ENCODE assay signal across 23 cellular contexts in the genomic region with DNA sequence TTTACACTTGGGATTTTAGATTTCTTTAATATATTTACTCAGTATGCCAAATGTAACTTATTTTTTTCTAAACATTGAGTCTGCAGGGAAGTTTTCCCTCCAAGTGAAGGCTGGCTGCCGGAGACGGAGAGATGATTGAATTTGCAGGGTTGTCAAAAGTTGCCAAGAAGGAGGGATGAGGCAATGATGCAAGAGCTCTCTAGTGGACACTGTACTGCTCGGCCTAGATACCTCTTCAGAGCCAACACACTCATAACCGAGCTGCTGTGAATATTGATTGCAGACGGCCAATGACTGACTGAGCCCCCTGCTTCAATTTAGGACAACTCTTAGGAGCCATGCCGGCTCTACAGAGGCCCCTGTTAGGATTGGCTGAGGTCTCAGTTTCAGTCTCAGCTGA.
"Had no signal": no experiment of that assay in that cellular context is flagged by ENCODE, and none has a peak within 500 bp of the region (broad histone marks: within the 10 kb centered on the region; RNA-seq: fewer than 3 reads in every experiment).

No MANE protein-coding gene starts in this region.

- H3K27me3 Mint-ChIP-seq: dendritic cell treated with granulocyte-macrophage colony-stimulating factor and Interleukin-4, amounts not matched to agents 40 ng/mL and 50 ng/mL, for 4 days; memory B cell; progenitor cell of endocrine pancreas; stimulated activated naive CD8-positive, alpha-beta T cell treated with anti-CD3 and anti-CD28 coated beads, Interleukin-15, amount 100 ng/mL, for 72 hours; type B pancreatic cell had no signal

- H3K36me3 Mint-ChIP-seq: memory B cell, natural killer cell had no signal

- H3K9me3 ChIP-seq: colonic mucosa, neutrophil, right lobe of liver, suprapubic skin had no signal

- H3K27ac ChIP-seq: colonic mucosa, epithelial cell of prostate, neutrophil, parathyroid adenoma, right lobe of liver, suprapubic skin had no signal

- H3K9me3 Mint-ChIP-seq: dendritic cell treated with granulocyte-macrophage colony-stimulating factor and Interleukin-4, amounts not matched to agents 40 ng/mL and 50 ng/mL, for 4 days; memory B cell; natural killer cell; stimulated activated naive CD8-positive, alpha-beta T cell treated with anti-CD3 and anti-CD28 coated beads, Interleukin-15, amount 100 ng/mL, for 72 hours; type B pancreatic cell had no signal

- H3K36me3 ChIP-seq: colonic mucosa, neutrophil, right lobe of liver, suprapubic skin had no signal

- H2AFZ ChIP-seq: parathyroid adenoma had no signal

- H3K27ac Mint-ChIP-seq: dendritic cell treated with granulocyte-macrophage colony-stimulating factor and Interleukin-4, amounts not matched to agents 40 ng/mL and 50 ng/mL, for 4 days; endodermal cell; memory B cell; natural killer cell; progenitor cell of endocrine pancreas; stimulated activated naive CD8-positive, alpha-beta T cell treated with anti-CD3 and anti-CD28 coated beads, Interleukin-15, amount 100 ng/mL, for 72 hours had no signal

- FAIRE-seq: frontal cortex, keratinocyte had no signal

- H3K9ac ChIP-seq: parathyroid adenoma had no signal

- DNase-seq: colonic mucosa; effector CD8-positive, alpha-beta T cell; endodermal cell; natural killer cell; right lobe of liver; stimulated activated CD4-positive, alpha-beta T cell treated with anti-CD3 and anti-CD28 coated beads, Interleukin-12 subunit alpha, Interleukin-12 subunit beta, amount 100 ng/mL, for 4 hours; stimulated activated CD4-positive, alpha-beta T cell treated with anti-CD3 and anti-CD28 coated beads, Interleukin-1b, Interleukin-23, amount 100 ng/mL, for 48 hours; stimulated activated CD4-positive, alpha-beta T cell treated with anti-CD3 and anti-CD28 coated beads, Interleukin-4, amount 100 ng/mL, for 1 hour; stimulated activated CD8-positive, alpha-beta memory T cell treated with anti-CD3 and anti-CD28 coated beads, Interleukin-4, amount 100 ng/mL, for 48 hours; stimulated activated naive CD4-positive, alpha-beta T cell; stimulated activated naive CD8-positive, alpha-beta T cell treated with anti-CD3 and anti-CD28 coated beads, Interleukin-15, amount 100 ng/mL, for 72 hours had no signal

- H3K4me2 ChIP-seq: smooth muscle cell had no signal

- H3K79me2 ChIP-seq: parathyroid adenoma had no signal

- H3K4me3 ChIP-seq: colonic mucosa, lung, right lobe of liver, smooth muscle cell, suprapubic skin had no signal

- H3K4me1 ChIP-seq: colonic mucosa, parathyroid adenoma, right lobe of liver, suprapubic skin had no signal

- H3K4me3 Mint-ChIP-seq: dendritic cell treated with granulocyte-macrophage colony-stimulating factor and Interleukin-4, amounts not matched to agents 40 ng/mL and 50 ng/mL, for 4 days; endodermal cell; memory B cell; natural killer cell; stimulated activated naive CD8-positive, alpha-beta T cell treated with anti-CD3 and anti-CD28 coated beads, Interleukin-15, amount 100 ng/mL, for 72 hours; type B pancreatic cell had no signal

- H3K27me3 ChIP-seq: colonic mucosa, neutrophil, right lobe of liver, suprapubic skin had no signal
